Comparison of ENCODE assay signal across 24 cellular contexts in the genomic region with DNA sequence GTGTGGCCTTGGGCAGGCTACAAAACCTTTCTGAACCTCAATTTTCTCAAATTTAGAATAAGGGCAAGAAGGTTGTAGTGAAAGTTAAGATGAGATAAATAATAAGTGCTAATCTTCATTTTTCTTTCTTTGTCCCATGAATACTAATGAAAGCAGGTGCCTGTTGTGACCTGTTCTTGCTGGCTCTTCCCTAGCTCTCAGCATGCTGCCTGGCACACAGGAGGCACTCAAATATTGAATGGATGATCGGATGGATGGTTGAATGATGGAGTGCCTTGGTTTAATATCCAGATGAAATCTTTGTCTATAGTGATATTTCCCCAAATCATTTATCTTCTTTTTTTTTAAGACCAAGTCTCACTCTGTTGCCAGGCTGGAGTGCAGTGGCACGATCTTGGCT. TPM values are rescaled to one million over a fixed set of nuclear protein-coding genes. Genes with fewer than 3 reads are reported as not detected.
"Had no signal": no experiment of that assay in that cellular context is flagged by ENCODE, and none has a peak within 500 bp of the region (broad histone marks: within the 10 kb centered on the region; RNA-seq: fewer than 3 reads in every experiment).

No MANE protein-coding gene starts in this region.

- H3K36me3 ChIP-seq: SJCRH30 had no signal

- H3K4me1 Mint-ChIP-seq: IgD-negative memory B cell had no signal

- H3K27me3 ChIP-seq: SJCRH30 had no signal

- H3K4me3 ChIP-seq: K562, SJCRH30 had no signal

- H3K9me3 ChIP-seq: SJCRH30 had no signal

- H3K27ac Mint-ChIP-seq: IgD-negative memory B cell had no signal

- H3K27ac ChIP-seq: HL-60, KMS-11, SJCRH30 had no signal

- DNase-seq: Kasumi-1; MM.1S; NCI-H1105; NCI-H1436 treated with DMSO at 0.1 percent for 48 hours; NCI-H1694; NCI-H2029; NCI-H2081 treated with DMSO at 0.1 percent for 48 hours; NCI-H2227 treated with DMSO at 0.1 percent for 48 hours; NCI-H446 treated with DMSO at 0.1 percent for 48 hours; NCI-H510A treated with DMSO at 0.1 percent for 48 hours; NK-92 treated with Interleukin-12 subunit alpha and Interleukin-12 subunit beta, amount 100 ng/mL, for 24 hours; PC-3; SHP77 treated with DMSO at 0.1 percent for 48 hours; SJCRH30; T-helper 1 cell had no signal

- H3K4me3 Mint-ChIP-seq: IgD-negative memory B cell had no signal

- ATAC-seq: K562, Panc1, PC-3, Right ventricle myocardium inferior, SK-N-SH treated with all-trans-retinoic acid at 6 μM for 48 hours had no signal

- H3K4me1 ChIP-seq: SJCRH30 had no signal

RNA-seq across cellular contexts. Expression of gene PBOV1, which starts 15.0 kb away (rescaled TPM):
- total RNA-seq: K562, M059J, OCI-LY7, PC-3, Right ventricle myocardium inferior, SJCRH30 had no signal

RNA-seq across cellular contexts. Expression of gene ARFGEF3, which starts 41.6 kb away (rescaled TPM):
- total RNA-seq: OCI-LY7 had no signal
